1 cellular context compared by ENCODE assay signal in genomic region chr19:8001651-8001994, GRCh38.
A peak's percentile ranks its signal among the peaks of the same experiment; 100 is the strongest.
TF ChIP-seq lines count a peak whose summit lies in the region.

No MANE protein-coding gene starts in this region.

TF ChIP-seq in K562, 482 proteins besides CTCF, POLR2A, EP300 and RAD21:
- TF ChIP-seq YY1 (IDR thresholded peaks at IDR 0.05; ENCODE audit: borderline replicate concordance in 1 of 3, control insufficient read depth in 1 of 3, extremely low read depth in 1 of 3, insufficient read depth in 3 of 3, insufficient read length in 1 of 3, insufficient replicate concordance in 2 of 3, low read depth in 1 of 3, low read length in 2 of 3): peak in 1 of 3 experiments; percentile 13
- TF ChIP-seq ZNF121 (CRISPR knock-in tag; conservative IDR thresholded peaks at IDR 0.05): peak; percentile 64; the same call in 1 of the 2 replicates
- TF ChIP-seq JUNB (CRISPR knock-in tag; conservative IDR thresholded peaks at IDR 0.05): no peak
